Comparison of ENCODE assay signal across 22 cellular contexts in the genomic region with DNA sequence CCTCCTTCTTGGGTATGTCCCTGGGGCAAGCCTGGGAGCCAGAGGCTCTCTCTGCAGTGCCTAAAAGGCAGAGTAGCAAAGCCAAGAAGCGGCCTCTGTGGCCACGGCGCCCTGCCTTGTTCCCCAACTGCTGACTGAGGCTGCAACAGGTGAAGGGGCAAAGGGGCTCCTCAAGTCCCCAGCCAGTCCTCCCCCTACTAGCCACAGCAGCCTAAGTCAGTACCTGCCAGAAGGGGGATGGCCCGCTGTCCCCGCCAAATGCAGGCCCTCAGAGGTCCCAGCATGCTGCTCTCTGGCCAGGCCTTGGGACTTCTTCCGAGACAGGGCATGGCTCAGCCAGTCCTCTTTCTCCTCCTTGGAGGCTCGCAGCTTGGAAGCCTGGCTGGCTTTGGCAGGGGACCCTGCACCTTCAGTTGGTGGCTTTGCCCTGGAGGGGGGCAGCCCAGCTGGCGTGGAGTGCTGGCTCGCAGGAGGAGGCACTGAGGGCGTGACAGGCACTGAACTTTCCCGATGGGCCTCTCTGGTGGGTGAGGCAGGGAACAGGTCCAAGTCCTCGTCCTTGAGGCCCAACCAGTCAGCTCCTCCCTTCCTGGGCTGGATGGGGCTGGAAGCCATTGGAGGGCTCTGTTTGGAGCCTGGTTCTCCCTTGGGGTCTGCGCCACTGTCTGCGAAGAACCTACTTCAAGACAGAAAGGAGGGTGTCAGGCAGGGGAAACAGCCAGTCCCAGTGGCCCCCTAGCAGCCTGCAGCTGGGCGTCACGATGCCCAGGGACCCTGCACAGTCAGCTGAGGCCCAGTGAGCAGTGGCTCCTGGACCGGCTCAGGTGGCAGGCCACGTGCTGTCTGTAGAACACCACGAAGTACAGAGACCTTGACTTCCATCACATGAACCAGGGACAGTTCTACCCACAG. TPM values are rescaled to one million over a fixed set of nuclear protein-coding genes. Genes with fewer than 3 reads are reported as not detected.
DNase-seq lines count a peak whose midpoint lies in the region; ATAC-seq, FAIRE-seq and TF ChIP-seq lines count a peak whose summit lies in the region.
"Had no signal": no experiment of that assay in that cellular context is flagged by ENCODE, and none has a peak within 500 bp of the region (broad histone marks: within the 10 kb centered on the region; RNA-seq: fewer than 3 reads in every experiment).

No MANE protein-coding gene starts in this region.

- no peak for FAIRE-seq in small intestine (lab: Jason Lieb, UNC)
- FAIRE-seq: A549, D721Med, GM12892, GM18507, H54 had no signal

- WGBS in liver: 91% methylated on average over 19 of the region's 19 CpGs
- 51 to 77% (median 74%) methylated on average over 19 of the region's 19 CpGs for WGBS in small intestine, 3 donors

- no peaks in the 10 kb centered on the region; a peak in 2 of 22 replicates for H4K20me1 ChIP-seq in BLaER1 treated with 17β-estradiol and CSF1 and Interleukin-3, amounts not matched to agents 10 nM and 100 nM

- H3K27ac ChIP-seq in BLaER1 treated with 17β-estradiol and CSF1 and Interleukin-3, amounts not matched to agents 10 nM and 100 nM: peak overlapping the region in 8 of 11 experiments; percentile 33 to 69 (median 54); a peak in 15 of 22 replicates
- H3K27ac ChIP-seq in Peyer's patch (no peak overlapping the region), liver (ENCODE audit: low read depth in 1 of 2, low read length in 2 of 2) (peak overlapping the region; percentile 6 to 8), small intestine (ENCODE audit: low read depth in 1 of 2, low read length in 1 of 2) (no peak overlapping the region)
- H3K27ac ChIP-seq: A549, C4-2B, HL-60 had no signal

- DNase-seq in Peyer's patch: peak in 2 of 3 donors; percentile 64 to 66
- DNase-seq in small intestine: peak; percentile 75
- DNase-seq in NCI-H1694 (lab: John Stamatoyannopoulos, UW): no peak
- DNase-seq in activated CD4-positive, alpha-beta T cell treated with anti-CD3 and anti-CD28 coated beads for 1 hour: no peak
- DNase-seq in NCI-H446 (lab: John Stamatoyannopoulos, UW): no peak
- DNase-seq: NCI-H1105 treated with DMSO at 0.1 percent for 48 hours, NCI-H1694 treated with DMSO at 0.1 percent for 48 hours, NCI-H510A, NCI-H748 treated with DMSO at 0.1 percent for 48 hours, RPMI8226, SIG-M5 had no signal

- TF ChIP-seq CTCF in Peyer's patch (IDR thresholded peaks at IDR 0.05) (no peak), liver (IDR thresholded peaks at IDR 0.05; ENCODE audit: low read depth, low read length, missing input control) (no peak)

- no peaks in the 10 kb centered on the region for H3K9me3 ChIP-seq in BLaER1 treated with 17β-estradiol and CSF1 and Interleukin-3, amounts not matched to agents 10 nM and 100 nM (replicated peaks in 1 of 11)
- H3K9me3 ChIP-seq in Peyer's patch: no peaks in the 10 kb centered on the region
- H3K9me3 ChIP-seq in liver (ENCODE audit: control insufficient read depth in 4 of 4, low read length in 3 of 4): no peaks in the 10 kb centered on the region
- no peaks in the 10 kb centered on the region for H3K9me3 ChIP-seq in small intestine (ENCODE audit: control insufficient read depth, low read depth)
- H3K9me3 ChIP-seq: A549 had no signal

- no peak for TF ChIP-seq RAD21 in liver (IDR thresholded peaks at IDR 0.05)

- no peak for ATAC-seq in HG03175 (IDR thresholded peaks at IDR 0.05; ENCODE audit: unreplicated experiment)
- ATAC-seq: A549, SK-N-SH treated with all-trans-retinoic acid at 6 μM for 48 hours had no signal

- H3K4me3 ChIP-seq in BLaER1 treated with 17β-estradiol and CSF1 and Interleukin-3, amounts not matched to agents 10 nM and 100 nM: no peak overlapping the region; a peak in 1 of 20 replicates
- H3K4me3 ChIP-seq in Peyer's patch (no peak overlapping the region), liver (ENCODE audit: low read depth in 1 of 3, low read length in 3 of 3) (no peak overlapping the region), small intestine (ENCODE audit: low read depth in 1 of 2, low read length in 2 of 2) (no peak overlapping the region)
- H3K4me3 ChIP-seq: A549 had no signal

- TF ChIP-seq POLR2A in Peyer's patch (IDR thresholded peaks at IDR 0.05): no peak

- H3K27me3 ChIP-seq in BLaER1 treated with 17β-estradiol and CSF1 and Interleukin-3, amounts not matched to agents 10 nM and 100 nM: no peaks in the 10 kb centered on the region
- H3K27me3 ChIP-seq in Peyer's patch (no peaks in the 10 kb centered on the region), liver (ENCODE audit: control insufficient read depth in 4 of 4, insufficient read depth in 4 of 4, low read length in 3 of 4) (no peaks in the 10 kb centered on the region), small intestine (ENCODE audit: control insufficient read depth in 2 of 2, insufficient read depth in 2 of 2, low read length in 2 of 2) (no peaks in the 10 kb centered on the region)

- H3K4me1 ChIP-seq in BLaER1 treated with 17β-estradiol and CSF1 and Interleukin-3, amounts not matched to agents 10 nM and 100 nM: peaks cover 28 to 38% (median 34%) of the 10 kb centered on the region in 10 experiments
- H3K4me1 ChIP-seq in Peyer's patch (peaks cover 0 to 19% (median 2%) of the 10 kb centered on the region in 4 donors), liver (ENCODE audit: control insufficient read depth in 4 of 4, insufficient read depth in 4 of 4, low read length in 3 of 4) (peaks cover 0 to 17% (median 14%) of the 10 kb centered on the region in 4 donors), small intestine (ENCODE audit: control insufficient read depth in 2 of 2, insufficient read depth in 1 of 2, low read depth in 1 of 2, low read length in 1 of 2) (peaks cover 0 to 8% of the 10 kb centered on the region in 2 donors)
- H3K4me1 ChIP-seq: A549 had no signal

- peak overlapping the region in 9 of 11 experiments; percentile 7 to 59 (median 36); a peak in 11 of 22 replicates for H3K9ac ChIP-seq in BLaER1 treated with 17β-estradiol and CSF1 and Interleukin-3, amounts not matched to agents 10 nM and 100 nM
- H3K9ac ChIP-seq in liver (ENCODE audit: low read depth in 1 of 2, low read length in 2 of 2): no peak overlapping the region

- H3K4me2 ChIP-seq in BLaER1 treated with 17β-estradiol and CSF1 and Interleukin-3, amounts not matched to agents 10 nM and 100 nM: peak overlapping the region; percentile 36 to 83 (median 70); a peak in 21 of 22 replicates
- H3K4me2 ChIP-seq: A549 had no signal

- H3K36me3 ChIP-seq in BLaER1 treated with 17β-estradiol and CSF1 and Interleukin-3, amounts not matched to agents 10 nM and 100 nM: peaks cover 0 to 11% (median 0%) of the 10 kb centered on the region in 11 experiments; a peak in 1 of 22 replicates
- H3K36me3 ChIP-seq in Peyer's patch (no peaks in the 10 kb centered on the region), liver (ENCODE audit: control insufficient read depth in 4 of 4, insufficient read depth in 3 of 4, low read depth in 1 of 4, low read length in 3 of 4) (no peaks in the 10 kb centered on the region), small intestine (ENCODE audit: control insufficient read depth in 2 of 2, insufficient read depth in 2 of 2, low read length in 2 of 2) (no peaks in the 10 kb centered on the region)

TF ChIP-seq in liver, 16 proteins besides CTCF, POLR2A, EP300 and RAD21 (continues in another document):
- TF ChIP-seq FOXA1 (IDR thresholded peaks at IDR 0.05) (no peak), SP1 (IDR thresholded peaks at IDR 0.05) (no peak), FOXA2 (IDR thresholded peaks at IDR 0.05) (no peak), JUND (IDR thresholded peaks at IDR 0.05) (no peak), EGR1 (IDR thresholded peaks at IDR 0.05; ENCODE audit: low read depth in 2 of 2) (no peak), HNF4G (IDR thresholded peaks at IDR 0.05) (no peak), HNF4A (conservative IDR thresholded peaks at IDR 0.05) (no peak)
- TF ChIP-seq, protein P1, sequence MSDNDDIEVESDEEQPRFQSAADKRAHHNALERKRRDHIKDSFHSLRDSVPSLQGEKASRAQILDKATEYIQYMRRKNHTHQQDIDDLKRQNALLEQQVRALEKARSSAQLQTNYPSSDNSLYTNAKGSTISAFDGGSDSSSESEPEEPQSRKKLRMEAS (IDR thresholded peaks at IDR 0.05): no peak
- TF ChIP-seq, protein P2, sequence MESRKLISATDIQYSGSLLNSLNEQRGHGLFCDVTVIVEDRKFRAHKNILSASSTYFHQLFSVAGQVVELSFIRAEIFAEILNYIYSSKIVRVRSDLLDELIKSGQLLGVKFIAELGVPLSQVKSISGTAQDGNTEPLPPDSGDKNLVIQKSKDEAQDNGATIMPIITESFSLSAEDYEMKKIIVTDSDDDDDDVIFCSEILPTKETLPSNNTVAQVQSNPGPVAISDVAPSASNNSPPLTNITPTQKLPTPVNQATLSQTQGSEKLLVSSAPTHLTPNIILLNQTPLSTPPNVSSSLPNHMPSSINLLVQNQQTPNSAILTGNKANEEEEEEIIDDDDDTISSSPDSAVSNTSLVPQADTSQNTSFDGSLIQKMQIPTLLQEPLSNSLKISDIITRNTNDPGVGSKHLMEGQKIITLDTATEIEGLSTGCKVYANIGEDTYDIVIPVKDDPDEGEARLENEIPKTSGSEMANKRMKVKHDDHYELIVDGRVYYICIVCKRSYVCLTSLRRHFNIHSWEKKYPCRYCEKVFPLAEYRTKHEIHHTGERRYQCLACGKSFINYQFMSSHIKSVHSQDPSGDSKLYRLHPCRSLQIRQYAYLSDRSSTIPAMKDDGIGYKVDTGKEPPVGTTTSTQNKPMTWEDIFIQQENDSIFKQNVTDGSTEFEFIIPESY (IDR thresholded peaks at IDR 0.05): no peak
- TF ChIP-seq, protein P3, sequence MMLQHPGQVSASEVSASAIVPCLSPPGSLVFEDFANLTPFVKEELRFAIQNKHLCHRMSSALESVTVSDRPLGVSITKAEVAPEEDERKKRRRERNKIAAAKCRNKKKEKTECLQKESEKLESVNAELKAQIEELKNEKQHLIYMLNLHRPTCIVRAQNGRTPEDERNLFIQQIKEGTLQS (IDR thresholded peaks at IDR 0.05): no peak

RNA-seq across cellular contexts. Expression of a gene that starts 17.6 kb away (rescaled TPM):
- 10 to 100 TPM in 3 of 4 donors, 1 to 10 TPM in 1; 7.2 to 47.0 (median 25.0) TPM for total RNA-seq in Peyer's patch
- total RNA-seq in liver: 1 to 10 TPM; 2.3 to 5.6 TPM
- 1 to 10 TPM in 1 of 2 donors, under 1 TPM in 1; 0.39 to 1.2 TPM for polyA plus RNA-seq in liver
- 1 to 10 TPM; 2.2 to 8.2 (median 2.7) TPM for polyA plus RNA-seq in small intestine

RNA-seq across cellular contexts. Expression of a gene that starts 18.5 kb away (rescaled TPM):
- total RNA-seq in Peyer's patch (10 to 100 TPM; 61.1 to 95.7 (median 72.9) TPM), liver (10 to 100 TPM; 23.0 to 43.9 TPM)
- polyA plus RNA-seq in liver (10 to 100 TPM; 57.1 to 63.9 TPM), small intestine (10 to 100 TPM; 63.2 to 93.5 (median 67.0) TPM)

RNA-seq across cellular contexts. Expression of a gene that starts 26.5 kb away (rescaled TPM):
- 10 to 100 TPM; 14.0 to 22.7 (median 16.9) TPM for total RNA-seq in Peyer's patch
- total RNA-seq in liver: 1 to 10 TPM; 7.7 to 8.6 TPM
- polyA plus RNA-seq in liver: 1 to 10 TPM; 1.5 to 5.3 TPM
- polyA plus RNA-seq in small intestine: 10 to 100 TPM in 1 of 3 donors, 1 to 10 TPM in 2; 6.5 to 15.9 (median 6.7) TPM

RNA-seq across cellular contexts. Expression of a gene that starts 44.8 kb away (rescaled TPM):
- 10 to 100 TPM; 16.5 to 61.4 (median 45.7) TPM for total RNA-seq in Peyer's patch
- total RNA-seq in liver: 10 to 100 TPM in 1 of 2 donors, 1 to 10 TPM in 1; 6.9 to 15.4 TPM
- polyA plus RNA-seq in liver: 10 to 100 TPM; 12.2 to 18.5 TPM
- 10 to 100 TPM; 24.9 to 63.3 (median 62.7) TPM for polyA plus RNA-seq in small intestine

RNA-seq across cellular contexts. Expression of a gene that starts 55.7 kb away (rescaled TPM):
- total RNA-seq in Peyer's patch: 100 to 1,000 TPM in 3 of 4 donors, 10 to 100 TPM in 1; 26.4 to 268 (median 193) TPM
- 100 to 1,000 TPM in 1 of 2 donors, 10 to 100 TPM in 1; 81.1 to 293 TPM for total RNA-seq in liver
- polyA plus RNA-seq in liver: 10 to 100 TPM; 33.3 to 45.7 TPM
- 100 to 1,000 TPM in 1 of 3 donors, 10 to 100 TPM in 2; 20.6 to 111 (median 67.6) TPM for polyA plus RNA-seq in small intestine

Comparison
In these comparisons a context has a peak if more than half of its experiments do, and no peak if none do; other contexts are left out.
1. H3K27ac ChIP-seq: peak in BLaER1 treated with 17β-estradiol and CSF1 and Interleukin-3, amounts not matched to agents 10 nM and 100 nM (8 of 11) and liver (2 of 2); none in Peyer's patch (0 of 4) and small intestine (0 of 2).
2. H3K9ac ChIP-seq: peak in BLaER1 treated with 17β-estradiol and CSF1 and Interleukin-3, amounts not matched to agents 10 nM and 100 nM (9 of 11); none in liver (0 of 2).
3. DNase-seq: peak in Peyer's patch (2 of 3) and small intestine (single experiment); none in NCI-H1694 (single experiment), activated CD4-positive, alpha-beta T cell treated with anti-CD3 and anti-CD28 coated beads for 1 hour (single experiment) and NCI-H446 (0 of 2).